ENCODE assay signal across 9 cellular contexts in the genomic region with DNA sequence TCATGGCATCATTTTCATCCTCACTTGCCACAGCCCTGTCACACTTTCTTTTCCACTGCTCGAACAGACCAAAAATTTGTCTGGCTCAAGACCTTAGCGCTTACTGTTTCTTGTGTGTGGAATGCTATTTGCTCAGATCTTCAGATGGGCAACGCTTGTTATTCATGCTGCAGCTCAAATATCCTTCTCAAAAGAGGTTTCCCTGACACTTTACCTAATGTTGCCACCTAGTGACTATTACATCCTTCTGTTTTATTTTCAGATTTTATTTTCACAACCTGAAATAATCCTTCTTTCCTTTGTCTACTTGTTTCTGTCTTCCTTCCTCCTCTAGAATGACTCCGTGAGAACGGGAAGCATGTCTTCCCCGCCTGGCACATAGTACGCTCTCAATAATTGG. TPM values are rescaled to one million over a fixed set of nuclear protein-coding genes. Genes with fewer than 3 reads are reported as not detected.
DNase-seq lines count a peak whose midpoint lies in the region; ATAC-seq, FAIRE-seq and TF ChIP-seq lines count a peak whose summit lies in the region.
"Had no signal": no experiment of that assay in that cellular context is flagged by ENCODE, and none has a peak within 500 bp of the region (broad histone marks: within the 10 kb centered on the region; RNA-seq: fewer than 3 reads in every experiment).

No MANE protein-coding gene starts in this region.

- no peak overlapping the region for H3K27ac ChIP-seq in Peyer's patch
- H3K27ac ChIP-seq in sigmoid colon: no peak overlapping the region
- H3K27ac ChIP-seq in esophagus muscularis mucosa (replicated peaks in 1 of 4): no peak overlapping the region

- intact Hi-C loops in sigmoid colon (cut with DNase I): no loop called here
- intact Hi-C loops in esophagus muscularis mucosa (cut with DNase I): loop anchor here (5.0 kb wide), 1 partner anchor 159 kb away; no protein-coding TSS in a partner anchor

- H3K9me3 ChIP-seq in Peyer's patch (no peaks in the 10 kb centered on the region), sigmoid colon (no peaks in the 10 kb centered on the region), esophagus muscularis mucosa (no peaks in the 10 kb centered on the region)

- TF ChIP-seq CTCF in BJ (IDR thresholded peaks at IDR 0.05; ENCODE audit: insufficient read depth, low read depth, low read length): peak; percentile 36
- TF ChIP-seq CTCF in Peyer's patch (IDR thresholded peaks at IDR 0.05): peak in 4 of 6 experiments; percentile 11 to 34 (median 24)
- TF ChIP-seq CTCF in sigmoid colon (IDR thresholded peaks at IDR 0.05): no peak
- TF ChIP-seq CTCF in esophagus muscularis mucosa (IDR thresholded peaks at IDR 0.05): peak in 1 of 3 experiments; percentile 28

- POLR2A ChIA-PET in BJ (lab: Charles Lee): no interaction called here

- CTCF ChIA-PET in BJ (lab: Yijun Ruan, JAX): interaction anchor here (0.7 to 2.1 kb wide), 6 partner anchors 55 to 320 kb away, joined by 3 to 8 read pairs (median 3); a partner anchor contains a TSS

- FAIRE-seq in GM12891 (lab: Jason Lieb, UNC): peak; percentile 62
- FAIRE-seq: K562 had no signal

- H3K4me3 ChIP-seq in BJ (ENCODE audit: low read depth, low read length) (no peak overlapping the region), Peyer's patch (no peak overlapping the region), sigmoid colon (no peak overlapping the region), esophagus muscularis mucosa (no peak overlapping the region)
- H3K4me3 ChIP-seq: K562 had no signal

- no peak for ATAC-seq in GM19463 (IDR thresholded peaks at IDR 0.05; ENCODE audit: unreplicated experiment)
- ATAC-seq: K562 had no signal

- H3K4me1 ChIP-seq in Peyer's patch (peaks cover 0 to 50% (median 10%) of the 10 kb centered on the region in 4 donors), sigmoid colon (peaks cover 0 to 59% (median 40%) of the 10 kb centered on the region in 4 donors), esophagus muscularis mucosa (peaks cover 42 to 69% (median 61%) of the 10 kb centered on the region in 4 donors)

- WGBS in sigmoid colon, 2 donors: 55 to 73% methylated on average over 7 of the region's 7 CpGs
- WGBS in esophagus muscularis mucosa: 56% methylated on average over 7 of the region's 7 CpGs

- no peak for TF ChIP-seq POLR2A in GM12891 (IDR thresholded peaks at IDR 0.05; ENCODE audit: low read depth, low read length)
- no peak for TF ChIP-seq POLR2A in Peyer's patch (IDR thresholded peaks at IDR 0.05)
- TF ChIP-seq POLR2A in sigmoid colon (IDR thresholded peaks at IDR 0.05): no peak
- no peak for TF ChIP-seq POLR2A in esophagus muscularis mucosa (IDR thresholded peaks at IDR 0.05; ENCODE audit: low read depth)

- TF ChIP-seq EP300 in sigmoid colon (IDR thresholded peaks at IDR 0.05) (no peak), esophagus muscularis mucosa (IDR thresholded peaks at IDR 0.05) (no peak)

- H3K36me3 ChIP-seq in BJ (ENCODE audit: control insufficient read depth, insufficient read depth, low read length): no peaks in the 10 kb centered on the region
- H3K36me3 ChIP-seq in Peyer's patch: no peaks in the 10 kb centered on the region
- no peaks in the 10 kb centered on the region for H3K36me3 ChIP-seq in sigmoid colon
- no peaks in the 10 kb centered on the region for H3K36me3 ChIP-seq in esophagus muscularis mucosa

- H3K27me3 ChIP-seq in BJ (ENCODE audit: control insufficient read depth, insufficient read depth, low read length) (no peaks in the 10 kb centered on the region), Peyer's patch (no peaks in the 10 kb centered on the region), sigmoid colon (no peaks in the 10 kb centered on the region), esophagus muscularis mucosa (no peaks in the 10 kb centered on the region)

- DNase-seq in BJ (ENCODE audit: low read depth): no peak
- DNase-seq in GM12891 (ENCODE audit: insufficient read length, low spot score): no peak
- DNase-seq in Peyer's patch: no peak
- peak; percentile 63 for DNase-seq in fibroblast of the conjunctiva (ENCODE audit: low read depth)
- DNase-seq in sigmoid colon: no peak
- DNase-seq in retina: no peak
- no peak for DNase-seq in esophagus muscularis mucosa (ENCODE audit: extremely low spot score)

TF ChIP-seq in GM12891, 5 proteins besides CTCF, POLR2A, EP300 and RAD21:
- no peak for TF ChIP-seq SPI1 (IDR thresholded peaks at IDR 0.05; ENCODE audit: low read depth, low read length)

RNA-seq across cellular contexts. Expression of a gene that starts 5.6 kb away (rescaled TPM):
- 7.3 and 9.1 TPM in 2 replicates for polyA plus RNA-seq in BJ (2011; rRNA removed)
- 5.9 and 7.9 TPM in 2 replicates for polyA minus RNA-seq in BJ (2011; rRNA and poly(A)+ RNA removed)
- polyA plus RNA-seq in GM12891 (2012; ENCODE audit: low read depth, missing spikeins): 11.2 TPM
- total RNA-seq in Peyer's patch: 10 to 100 TPM in 2 of 4 donors, 1 to 10 TPM in 2; 6.2 to 15.8 (median 8.5) TPM
- 10 to 100 TPM in 2 of 4 donors, 1 to 10 TPM in 2; 7.2 to 12.2 (median 10.7) TPM for total RNA-seq in sigmoid colon
- polyA plus RNA-seq in sigmoid colon: 1 to 10 TPM; 4.2 to 6.9 (median 5.7) TPM
- total RNA-seq in esophagus muscularis mucosa: 10 to 100 TPM in 3 of 4 donors, 1 to 10 TPM in 1; 9.1 to 21.9 (median 12.8) TPM

Comparison
In these comparisons a context has a peak if more than half of its experiments do, and no peak if none do; other contexts are left out.
1. CTCF ChIP-seq: peak in BJ (single experiment) and Peyer's patch (4 of 6); none in sigmoid colon (0 of 4).